9 cellular contexts compared by ENCODE assay signal in the genomic region with DNA sequence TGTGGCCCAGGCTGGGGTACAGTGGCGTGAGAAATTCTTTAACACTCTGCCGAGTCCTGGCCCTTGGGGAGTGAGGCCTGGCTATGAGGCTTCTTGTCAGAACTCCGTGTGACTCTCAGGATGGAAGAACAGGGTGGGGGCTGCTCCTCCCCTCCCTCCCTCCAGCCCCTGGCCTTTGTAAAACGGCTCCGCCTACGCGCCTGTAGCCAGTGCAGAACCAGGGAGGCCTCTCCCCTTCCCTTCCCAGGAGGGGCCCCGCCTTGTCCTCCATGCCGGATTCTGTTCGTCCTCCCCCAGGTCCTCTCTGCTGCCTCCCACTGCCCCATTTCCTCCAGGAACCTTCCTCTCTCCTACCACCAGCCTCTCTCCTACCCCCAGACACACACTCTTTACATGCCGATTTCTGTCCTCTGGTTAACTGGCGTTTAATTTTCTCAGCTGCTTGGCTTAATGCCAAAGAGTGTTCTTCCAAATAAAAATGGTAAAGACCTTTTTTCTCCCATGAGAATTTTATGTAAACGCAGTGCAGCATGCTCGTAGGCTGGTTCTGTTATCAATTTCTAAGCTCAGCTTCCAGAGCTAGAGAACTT. TPM values are rescaled to one million over a fixed set of nuclear protein-coding genes. Genes with fewer than 3 reads are reported as not detected.
DNase-seq lines count a peak whose midpoint lies in the region; ATAC-seq and TF ChIP-seq lines count a peak whose summit lies in the region.
"Had no signal": no experiment of that assay in that cellular context is flagged by ENCODE, and none has a peak within 500 bp of the region (broad histone marks: within the 10 kb centered on the region; RNA-seq: fewer than 3 reads in every experiment).

No MANE protein-coding gene starts in this region.

- H3K27me3 Mint-ChIP-seq in T-helper 17 cell, result no peaks in the 10 kb centered on the region

- no peaks in the 10 kb centered on the region for H3K27me3 ChIP-seq in iPS-20b (ENCODE audit: insufficient read depth, low read length)
- peaks cover 13% of the 10 kb centered on the region for H3K27me3 ChIP-seq in suprapubic skin

- ATAC-seq in T-helper 17 cell, result no peak
- no peak for ATAC-seq in GM19395 (IDR thresholded peaks at IDR 0.05; ENCODE audit: unreplicated experiment)
- ATAC-seq in HG03108 (IDR thresholded peaks at IDR 0.05; ENCODE audit: unreplicated experiment), result no peak
- ATAC-seq in GM19452 (IDR thresholded peaks at IDR 0.05; ENCODE audit: unreplicated experiment), result no peak

- WGBS in suprapubic skin, result 26% methylated on average over 14 of the region's 14 CpGs

- H3K9me3 ChIP-seq in T-helper 17 cell (ENCODE audit: control insufficient read depth, low read length, poor library complexity, severe bottlenecking) (no peaks in the 10 kb centered on the region), iPS-20b (ENCODE audit: insufficient read depth, low read depth, low read length) (no peaks in the 10 kb centered on the region), suprapubic skin (no peaks in the 10 kb centered on the region)

- no peak overlapping the region for H3K4me3 Mint-ChIP-seq in T-helper 17 cell

- no peak for TF ChIP-seq EP300 in suprapubic skin (IDR thresholded peaks at IDR 0.05)

- H3K27ac ChIP-seq in iPS-20b (ENCODE audit: low read length) (no peak overlapping the region), suprapubic skin (no peak overlapping the region)

- peak overlapping the region; percentile 1; the same call in 1 of the 2 replicates for H3K4me3 ChIP-seq in iPS-20b (ENCODE audit: low read length)
- peak overlapping the region; percentile 24 for H3K4me3 ChIP-seq in suprapubic skin

- DNase-seq in NCI-H128 (lab: John Stamatoyannopoulos, UW; ENCODE audit: unreplicated experiment) (peak; percentile 15), T-helper 17 cell (no peak), suprapubic skin (ENCODE audit: low spot score in 2 of 2) (no peak)
- DNase-seq: activated gamma-delta T cell treated with Interleukin-2 at 50 U/mL for 16 hours, NCI-H2029 had no signal

- no peak for TF ChIP-seq CTCF in suprapubic skin (IDR thresholded peaks at IDR 0.05)

- H3K36me3 Mint-ChIP-seq in T-helper 17 cell (ENCODE audit: low read depth), result no peaks in the 10 kb centered on the region

- H3K4me1 Mint-ChIP-seq in T-helper 17 cell, result peaks cover 8% of the 10 kb centered on the region

- peak overlapping the region; percentile 11; the same call in 1 of the 2 replicates for H3K9ac ChIP-seq in iPS-20b (ENCODE audit: low read depth, low read length)

- no peak for TF ChIP-seq POLR2A in suprapubic skin (IDR thresholded peaks at IDR 0.05)

- H3K4me1 ChIP-seq in iPS-20b (ENCODE audit: insufficient read depth, low read length) (peaks cover 39% of the 10 kb centered on the region), suprapubic skin (peaks cover 17% of the 10 kb centered on the region)

- peaks cover 18% of the 10 kb centered on the region for H3K36me3 ChIP-seq in iPS-20b (ENCODE audit: insufficient read depth, low read depth, low read length)
- no peaks in the 10 kb centered on the region for H3K36me3 ChIP-seq in suprapubic skin

- H3K27ac Mint-ChIP-seq in T-helper 17 cell, result peak overlapping the region; percentile 24

RNA-seq across cellular contexts. Expression of gene PDE9A, which starts 21.0 kb away (rescaled TPM):
- 1 to 10 TPM; 4.9 to 6.6 TPM for total RNA-seq in T-helper 17 cell
- 10 to 100 TPM in 1 of 4 donors, 1 to 10 TPM in 3; 4.5 to 12.0 (median 7.1) TPM for total RNA-seq in suprapubic skin
